ENCODE assay signal across 1 cellular context in genomic region chr15:64763021-64763420, GRCh38.
TF ChIP-seq lines count a peak whose summit lies in the region.

No MANE protein-coding gene starts in this region.

TF ChIP-seq in K562, 482 proteins besides CTCF, POLR2A, EP300 and RAD21:
- TF ChIP-seq ZNF239 (CRISPR knock-in tag; IDR thresholded peaks at IDR 0.05), result peak; percentile 82
- no peak for TF ChIP-seq ETS1 (conservative IDR thresholded peaks at IDR 0.05; ENCODE audit: control insufficient read depth, low read depth, low read length)
